Comparison of ENCODE assay signal across 1 cellular context in the genomic region with DNA sequence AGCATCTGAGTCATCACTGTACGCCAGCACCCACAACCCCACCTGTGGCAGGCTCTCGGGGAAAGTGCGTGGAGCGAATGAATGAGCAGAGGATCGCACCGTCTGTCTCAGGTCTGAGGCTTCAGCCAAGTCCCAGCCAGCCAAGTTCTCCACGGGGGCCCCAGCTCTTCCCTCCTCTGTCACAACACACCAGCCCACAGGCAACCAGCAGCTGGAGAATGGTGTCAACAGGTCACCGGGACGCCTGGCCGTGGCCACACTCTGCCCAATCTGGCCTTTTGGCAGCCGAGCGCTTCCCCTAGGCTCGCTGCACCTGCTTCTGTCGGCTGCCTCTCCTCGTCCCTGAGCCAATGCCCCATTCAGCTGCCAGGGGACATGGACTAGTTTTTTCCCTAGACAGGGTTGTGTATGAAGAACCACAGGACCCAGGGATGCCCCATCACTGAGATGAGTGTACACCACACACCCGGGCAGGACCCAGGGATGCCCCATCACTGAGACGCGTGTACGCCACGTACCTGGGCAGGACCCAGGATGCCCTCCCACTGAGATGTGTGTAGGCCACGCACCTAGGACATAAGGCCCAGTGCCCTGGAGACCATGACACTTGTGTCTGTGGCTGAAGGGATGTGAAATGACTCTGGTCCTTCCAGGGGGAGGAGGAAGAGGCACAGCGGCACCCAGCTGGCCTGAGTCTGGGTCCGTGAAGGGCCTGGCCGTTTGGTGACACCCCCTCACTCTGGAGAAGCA.
TF ChIP-seq lines count a peak whose summit lies in the region.

No MANE protein-coding gene starts in this region.

TF ChIP-seq in IMR-90, 13 proteins besides CTCF, POLR2A, EP300 and RAD21 (continued from another document):
- no peak for TF ChIP-seq BHLHE40 (IDR thresholded peaks at IDR 0.05; ENCODE audit: low read depth, low read length)
- TF ChIP-seq NFE2L2 (IDR thresholded peaks at IDR 0.05; ENCODE audit: low read depth, low read length) = no peak
- no peak for TF ChIP-seq RCOR1 (IDR thresholded peaks at IDR 0.05; ENCODE audit: insufficient replicate concordance, low read length)
- no peak for TF ChIP-seq CEBPB (IDR thresholded peaks at IDR 0.05; ENCODE audit: low read depth, low read length)
- no peak for TF ChIP-seq SMC3 (IDR thresholded peaks at IDR 0.05; ENCODE audit: low read depth, low read length)
- TF ChIP-seq, protein P1, sequence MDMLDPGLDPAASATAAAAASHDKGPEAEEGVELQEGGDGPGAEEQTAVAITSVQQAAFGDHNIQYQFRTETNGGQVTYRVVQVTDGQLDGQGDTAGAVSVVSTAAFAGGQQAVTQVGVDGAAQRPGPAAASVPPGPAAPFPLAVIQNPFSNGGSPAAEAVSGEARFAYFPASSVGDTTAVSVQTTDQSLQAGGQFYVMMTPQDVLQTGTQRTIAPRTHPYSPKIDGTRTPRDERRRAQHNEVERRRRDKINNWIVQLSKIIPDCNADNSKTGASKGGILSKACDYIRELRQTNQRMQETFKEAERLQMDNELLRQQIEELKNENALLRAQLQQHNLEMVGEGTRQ (IDR thresholded peaks at IDR 0.05; ENCODE audit: low read depth, low read length) = no peak
- TF ChIP-seq MXI1 (IDR thresholded peaks at IDR 0.05; ENCODE audit: borderline replicate concordance, low read depth, low read length) = no peak
- no peak for TF ChIP-seq FOS (IDR thresholded peaks at IDR 0.05; ENCODE audit: low read depth, low read length)
- TF ChIP-seq, protein P2, sequence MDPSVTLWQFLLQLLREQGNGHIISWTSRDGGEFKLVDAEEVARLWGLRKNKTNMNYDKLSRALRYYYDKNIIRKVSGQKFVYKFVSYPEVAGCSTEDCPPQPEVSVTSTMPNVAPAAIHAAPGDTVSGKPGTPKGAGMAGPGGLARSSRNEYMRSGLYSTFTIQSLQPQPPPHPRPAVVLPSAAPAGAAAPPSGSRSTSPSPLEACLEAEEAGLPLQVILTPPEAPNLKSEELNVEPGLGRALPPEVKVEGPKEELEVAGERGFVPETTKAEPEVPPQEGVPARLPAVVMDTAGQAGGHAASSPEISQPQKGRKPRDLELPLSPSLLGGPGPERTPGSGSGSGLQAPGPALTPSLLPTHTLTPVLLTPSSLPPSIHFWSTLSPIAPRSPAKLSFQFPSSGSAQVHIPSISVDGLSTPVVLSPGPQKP (IDR thresholded peaks at IDR 0.05; ENCODE audit: borderline replicate concordance, low read depth, low read length) = no peak
